Comparison of ENCODE assay signal across 21 cellular contexts in genomic region chr7:114703677-114704076, GRCh38.
DNase-seq lines count a peak whose midpoint lies in the region; ATAC-seq and TF ChIP-seq lines count a peak whose summit lies in the region.
"Had no signal": no experiment of that assay in that cellular context is flagged by ENCODE, and none has a peak within 500 bp of the region (broad histone marks: within the 10 kb centered on the region; RNA-seq: fewer than 3 reads in every experiment).

No MANE protein-coding gene starts in this region.

- H4K20me1 ChIP-seq in PC-3 (ENCODE audit: low read length): no peaks in the 10 kb centered on the region

- H3K36me3 ChIP-seq in PC-3 (ENCODE audit: low read depth, low read length): no peaks in the 10 kb centered on the region
- no peaks in the 10 kb centered on the region for H3K36me3 ChIP-seq in uterus

- DNase-seq in HCEC 1CT: peak; percentile 10
- DNase-seq in PC-3: peak; percentile 25
- peak; percentile 71 for DNase-seq in choroid plexus epithelial cell (ENCODE audit: low read depth)
- peak; percentile 13 for DNase-seq in kidney tubule cell (ENCODE audit: low spot score)
- DNase-seq in NCI-H146 (lab: John Stamatoyannopoulos, UW): no peak
- DNase-seq in uterus: no peak
- DNase-seq: activated T-cell treated with anti-CD3 and anti-CD28 coated beads, Interleukin-2, amount 50 U/mL, for 48 hours; caudate nucleus; GDM1; left cardiac atrium; midbrain; NCI-H2081; NCI-H510A treated with DMSO at 0.1 percent for 48 hours; SHP77; stimulated activated CD4-positive, alpha-beta T cell treated with anti-CD3 and anti-CD28 coated beads, Interleukin-15, amount 100 ng/mL, for 24 hours; T-cell had no signal

- H3K4me1 ChIP-seq in PC-3 (ENCODE audit: insufficient read depth, low read length) (no peaks in the 10 kb centered on the region), uterus (no peaks in the 10 kb centered on the region)

- BruUV-seq in PC-3 (replicated peaks; lab: Mats Ljungman, UMichigan): no TSS peak

- POLR2A ChIA-PET in PC-3 (lab: Charles Lee; ENCODE audit: unreplicated experiment): interaction anchor here (0.6 kb wide), 1 partner anchor 568 kb away, joined by 3 read pairs; no protein-coding TSS in a partner anchor

- CTCF ChIA-PET in PC-3 (lab: Charles Lee): no interaction called here

- H3K9ac ChIP-seq in PC-3 (ENCODE audit: low read length): no peak overlapping the region

- H2AFZ ChIP-seq in PC-3 (ENCODE audit: low read length): no peak overlapping the region

- H3K4me3 ChIP-seq in PC-3 (ENCODE audit: low read length): no peak overlapping the region
- no peak overlapping the region for H3K4me3 ChIP-seq in choroid plexus epithelial cell (ENCODE audit: low read depth, low read length)
- no peak overlapping the region for H3K4me3 ChIP-seq in uterus
- H3K4me3 ChIP-seq: GM12878 had no signal

- no peaks in the 10 kb centered on the region for H3K79me2 ChIP-seq in PC-3 (ENCODE audit: low read length)

- intact Hi-C loops in PC-3 (cut with micrococcal nuclease) (no loop called here), uterus (cut with DNase I; ENCODE audit: low total_unique reads) (no loop called here)

- no peak for TF ChIP-seq CTCF in PC-3 (conservative IDR thresholded peaks at IDR 0.05; ENCODE audit: low read depth, low read length)
- TF ChIP-seq CTCF in choroid plexus epithelial cell (conservative IDR thresholded peaks at IDR 0.05; ENCODE audit: low read depth, low read length): no peak
- TF ChIP-seq CTCF in uterus (IDR thresholded peaks at IDR 0.05): no peak

- H3K27ac ChIP-seq in PC-3 (ENCODE audit: low read length) (no peak overlapping the region), uterus (no peak overlapping the region)

- no peak for TF ChIP-seq POLR2A in uterus (IDR thresholded peaks at IDR 0.05)

- H3K9me3 ChIP-seq in PC-3 (ENCODE audit: low read length) (no peaks in the 10 kb centered on the region), uterus (no peaks in the 10 kb centered on the region)

- no peak overlapping the region for H3K4me2 ChIP-seq in PC-3 (ENCODE audit: low read length)

- ATAC-seq in PC-3 (no peak), HG03520 (IDR thresholded peaks at IDR 0.05; ENCODE audit: unreplicated experiment) (no peak), HG02870 (IDR thresholded peaks at IDR 0.05; ENCODE audit: unreplicated experiment) (no peak)
- ATAC-seq: activated naive CD4-positive, alpha-beta T cell treated with anti-CD3 and anti-CD28 coated beads, Interleukin-2, amount 50 U/mL, for 72 hours; GM12878; stimulated activated effector memory CD8-positive, alpha-beta T cell treated with anti-CD3 and anti-CD28 coated beads, Interleukin-12 subunit alpha, Interleukin-12 subunit beta, amount 100 ng/mL, for 72 hours; T-cell had no signal

- H3K27me3 ChIP-seq in PC-3 (ENCODE audit: low read length) (no peaks in the 10 kb centered on the region), uterus (no peaks in the 10 kb centered on the region)

- H3F3A ChIP-seq in PC-3 (ENCODE audit: low read length, unreplicated experiment): no peaks in the 10 kb centered on the region

- no peaks in the 10 kb centered on the region for H3K9me2 ChIP-seq in PC-3 (replicated peaks; ENCODE audit: low read length)

Comparison
In these comparisons a context has a peak if more than half of its experiments do, and no peak if none do; other contexts are left out.
1. DNase-seq: peak in HCEC 1CT (single experiment), PC-3 (single experiment), choroid plexus epithelial cell (single experiment) and kidney tubule cell (single experiment); none in NCI-H146 (single experiment) and uterus (0 of 2).